In genomic region chr2:187920511-187920910, GRCh38 we compare ENCODE assay signal across 25 cellular contexts.
"Had no signal": no experiment of that assay in that cellular context is flagged by ENCODE, and none has a peak within 500 bp of the region (broad histone marks: within the 10 kb centered on the region; RNA-seq: fewer than 3 reads in every experiment).

No MANE protein-coding gene starts in this region.

- H3K4me1 Mint-ChIP-seq: immature natural killer cell; natural killer cell; neural crest cell; stimulated activated naive B cell treated with anti-CD40 and anti-IgM and Interleukin-4, amounts not matched to agents 10 μg/mL and 1 μg/mL and 100 μg/mL, for 72 hours had no signal

- H3K4me3 Mint-ChIP-seq: immature natural killer cell; natural killer cell; neural crest cell; stimulated activated naive B cell treated with anti-CD40 and anti-IgM and Interleukin-4, amounts not matched to agents 10 μg/mL and 1 μg/mL and 100 μg/mL, for 72 hours; stimulated activated naive CD8-positive, alpha-beta T cell treated with anti-CD3 and anti-CD28 coated beads, Interleukin-15, Interleukin-2, amounts not matched to agents 100 ng/mL and 50 ng/mL, for 24 hours had no signal

- DNase-seq: dermis blood vessel endothelial cell; effector memory CD4-positive, alpha-beta T cell; erythroblast; esophagus squamous epithelium; hypothalamus; immature natural killer cell; left ventricle myocardium superior; lower lobe of right lung; natural killer cell; right lobe of liver; small intestine; stimulated activated CD4-positive, alpha-beta T cell treated with anti-CD3 and anti-CD28 coated beads, Interleukin-15, amount 100 ng/mL, for 24 hours; stimulated activated CD4-positive, alpha-beta T cell treated with anti-CD3 and anti-CD28 coated beads, Interleukin-2, amount 100 ng/mL, for 48 hours; stimulated activated naive B cell treated with anti-CD40 and anti-IgM and Interleukin-4, amounts not matched to agents 10 μg/mL and 1 μg/mL and 100 μg/mL, for 72 hours; upper lobe of left lung had no signal

- H3K27me3 ChIP-seq: esophagus squamous epithelium, neutrophil, right lobe of liver, tibial nerve, upper lobe of left lung had no signal

- H3K9me3 Mint-ChIP-seq: neural crest cell; stimulated activated naive B cell treated with anti-CD40 and anti-IgM and Interleukin-4, amounts not matched to agents 10 μg/mL and 1 μg/mL and 100 μg/mL, for 72 hours; stimulated activated naive CD8-positive, alpha-beta T cell treated with anti-CD3 and anti-CD28 coated beads, Interleukin-15, Interleukin-2, amounts not matched to agents 100 ng/mL and 50 ng/mL, for 24 hours had no signal

- ATAC-seq: left ventricle myocardium superior; lower lobe of right lung; natural killer cell; right lobe of liver; stimulated activated naive B cell treated with anti-CD40 and anti-IgM and Interleukin-4, amounts not matched to agents 10 μg/mL and 1 μg/mL and 100 μg/mL, for 72 hours had no signal

- FAIRE-seq: keratinocyte, urothelium cell line had no signal

- H3K4me3 ChIP-seq: coronary artery, esophagus squamous epithelium, lower lobe of right lung, right lobe of liver, thoracic aorta, tibial nerve, upper lobe of left lung had no signal

- H3K36me3 ChIP-seq: esophagus squamous epithelium, lower lobe of right lung, neutrophil, right lobe of liver, thoracic aorta, tibial nerve, upper lobe of left lung had no signal

- H3K27ac ChIP-seq: coronary artery, esophagus squamous epithelium, lower lobe of right lung, neutrophil, parathyroid adenoma, right lobe of liver, thoracic aorta, tibial nerve, upper lobe of left lung had no signal

- H3K79me2 ChIP-seq: parathyroid adenoma had no signal

- H3K4me1 ChIP-seq: esophagus squamous epithelium, lower lobe of right lung, parathyroid adenoma, tibial nerve, upper lobe of left lung had no signal

- H3K36me3 Mint-ChIP-seq: immature natural killer cell; natural killer cell; stimulated activated naive B cell treated with anti-CD40 and anti-IgM and Interleukin-4, amounts not matched to agents 10 μg/mL and 1 μg/mL and 100 μg/mL, for 72 hours had no signal

- H2AFZ ChIP-seq: parathyroid adenoma had no signal

- H3K27me3 Mint-ChIP-seq: progenitor cell of endocrine pancreas; stimulated activated naive B cell treated with anti-CD40 and anti-IgM and Interleukin-4, amounts not matched to agents 10 μg/mL and 1 μg/mL and 100 μg/mL, for 72 hours; stimulated activated naive CD8-positive, alpha-beta T cell treated with anti-CD3 and anti-CD28 coated beads, Interleukin-15, Interleukin-2, amounts not matched to agents 100 ng/mL and 50 ng/mL, for 24 hours had no signal

- H3K27ac Mint-ChIP-seq: immature natural killer cell; natural killer cell; progenitor cell of endocrine pancreas; stimulated activated naive B cell treated with anti-CD40 and anti-IgM and Interleukin-4, amounts not matched to agents 10 μg/mL and 1 μg/mL and 100 μg/mL, for 72 hours; stimulated activated naive CD8-positive, alpha-beta T cell treated with anti-CD3 and anti-CD28 coated beads, Interleukin-15, Interleukin-2, amounts not matched to agents 100 ng/mL and 50 ng/mL, for 24 hours had no signal
